ENCODE assay signal across 14 cellular contexts in genomic region chr12:121166356-121166755, GRCh38. TPM values are rescaled to one million over a fixed set of nuclear protein-coding genes. Genes with fewer than 3 reads are reported as not detected.
DNase-seq lines count a peak whose midpoint lies in the region; ATAC-seq and TF ChIP-seq lines count a peak whose summit lies in the region.
"Had no signal": no experiment of that assay in that cellular context is flagged by ENCODE, and none has a peak within 500 bp of the region (broad histone marks: within the 10 kb centered on the region; RNA-seq: fewer than 3 reads in every experiment).

No MANE protein-coding gene starts in this region.

- H2BK15ac ChIP-seq in mesendoderm (replicated peaks; ENCODE audit: low read depth), result no peak overlapping the region

- H2BK120ac ChIP-seq in mesendoderm (ENCODE audit: low read depth, low read length), result no peak overlapping the region

- no peaks in the 10 kb centered on the region for H3K9me3 ChIP-seq in mammary epithelial cell (replicated peaks; ENCODE audit: insufficient read depth, low read length)

- intact Hi-C loops in mammary epithelial cell (cut with micrococcal nuclease), result no loop called here

- no TSS peak for BruUV-seq in mammary epithelial cell (replicated peaks; lab: Mats Ljungman, UMichigan)

- H3K4me1 ChIP-seq in mammary epithelial cell (ENCODE audit: insufficient read depth, low read length) (no peaks in the 10 kb centered on the region), mesendoderm (ENCODE audit: control insufficient read depth, low read depth, low read length) (no peaks in the 10 kb centered on the region)

- H3K27me3 ChIP-seq in mammary epithelial cell (ENCODE audit: insufficient read depth, low read length) (no peaks in the 10 kb centered on the region), mesendoderm (ENCODE audit: insufficient read depth, low read length, poor library complexity) (no peaks in the 10 kb centered on the region)

- DNase-seq in T47D (ENCODE audit: low read depth in 1 of 2, low spot score in 1 of 2) (peak; percentile 19 to 88), mammary epithelial cell (no peak), mesendoderm (peak; percentile 65), omental fat pad (ENCODE audit: low spot score) (no peak), NOMO-1 treated with DMSO at 0.1 percent for 48 hours (lab: John Stamatoyannopoulos, UW; ENCODE audit: unreplicated experiment) (no peak)
- DNase-seq: CD8-positive, alpha-beta memory T cell; DMS 273 treated with DMSO at 0.1 percent for 48 hours; HCEC 1CT; HFFc6 had no signal

- H3K18ac ChIP-seq in mesendoderm (ENCODE audit: low read length), result no peak overlapping the region

- no peak overlapping the region for H2AK5ac ChIP-seq in mesendoderm (ENCODE audit: low read length)

- H3K79me2 ChIP-seq in mammary epithelial cell (ENCODE audit: insufficient read depth, low read length) (no peaks in the 10 kb centered on the region), mesendoderm (ENCODE audit: control insufficient read depth, insufficient read depth, low read length) (no peaks in the 10 kb centered on the region)

- WGBS in mammary epithelial cell (ENCODE audit: low coverage, missing lambda C conversion rate), result 89% methylated on average over 1 of the region's 1 CpG
- WGBS in mesendoderm (ENCODE audit: extremely low coverage, insufficient coverage, low lambda C conversion rate), result no CpG with 5 or more reads among the region's 1 CpG

- no peak overlapping the region for H3K23ac ChIP-seq in mesendoderm (ENCODE audit: low read length)

- H3K4me2 ChIP-seq in mammary epithelial cell (ENCODE audit: insufficient read depth, low read depth, low read length), result no peak overlapping the region
- no peak overlapping the region for H3K4me2 ChIP-seq in mesendoderm (ENCODE audit: low read length)

- TF ChIP-seq CTCF in mammary epithelial cell (conservative IDR thresholded peaks at IDR 0.05 in 1 of 2, IDR thresholded peaks at IDR 0.05 in 1 of 2; ENCODE audit: extremely low read depth in 1 of 2, insufficient read depth in 1 of 2, low read depth in 1 of 2, low read length in 2 of 2), result no peak
- no peak for TF ChIP-seq CTCF in omental fat pad (IDR thresholded peaks at IDR 0.05)

- H3K4me3 ChIP-seq in mammary epithelial cell (replicated peaks in 1 of 3; ENCODE audit: insufficient read depth in 1 of 3, low read depth in 2 of 3, low read length in 3 of 3) (no peak overlapping the region), mesendoderm (ENCODE audit: low read length) (no peak overlapping the region)

- H3K27ac ChIP-seq in mammary epithelial cell (ENCODE audit: insufficient read depth, low read depth, low read length), result no peak overlapping the region
- H3K27ac ChIP-seq in cingulate gyrus (ENCODE audit: low read depth, low read length), result peak overlapping the region; percentile 14
- no peak overlapping the region for H3K27ac ChIP-seq in mesendoderm (ENCODE audit: low read depth, low read length)
- peak overlapping the region; percentile 25 for H3K27ac ChIP-seq in temporal lobe (ENCODE audit: low read depth, low read length)
- H3K27ac ChIP-seq: 22Rv1 had no signal

- in situ Hi-C loops in T47D (cut with HindIII; ENCODE audit: low pct_unique_long_range_greater_than_20kb, low sequenced_read_pairs) (no loop called here), mammary epithelial cell (cut with MboI; ENCODE audit: low sequenced_read_pairs in 2 of 2) (no loop called here)

- ATAC-seq in omental fat pad (ENCODE audit: low FRiP score), result no peak
- no peak for ATAC-seq in HG03439 (IDR thresholded peaks at IDR 0.05; ENCODE audit: unreplicated experiment)

- no peak overlapping the region for H3K4ac ChIP-seq in mesendoderm (ENCODE audit: low read depth, low read length)

- H4K8ac ChIP-seq in mesendoderm (ENCODE audit: low read depth, low read length), result no peak overlapping the region

- no peaks in the 10 kb centered on the region for H4K20me1 ChIP-seq in mammary epithelial cell (ENCODE audit: insufficient read depth, low read length)

- CTCF ChIA-PET in mammary epithelial cell (lab: Charles Lee; ENCODE audit: low non-redundant PET), result no interaction called here

- H3K9ac ChIP-seq in mammary epithelial cell (ENCODE audit: insufficient read depth, low read length) (no peak overlapping the region), mesendoderm (ENCODE audit: low read length) (no peak overlapping the region)

- no peaks in the 10 kb centered on the region for H3K79me1 ChIP-seq in mesendoderm (ENCODE audit: low read length)

- H2BK5ac ChIP-seq in mesendoderm (ENCODE audit: low read length), result no peak overlapping the region

- H2AFZ ChIP-seq in mammary epithelial cell (ENCODE audit: low read depth, low read length), result no peak overlapping the region

- no peak overlapping the region for H4K5ac ChIP-seq in mesendoderm (ENCODE audit: low read length)

- H3K56ac ChIP-seq in mesendoderm (ENCODE audit: low read length), result no peak overlapping the region

- H3K36me3 ChIP-seq in mammary epithelial cell (ENCODE audit: insufficient read depth, low read length), result no peaks in the 10 kb centered on the region
- no peaks in the 10 kb centered on the region for H3K36me3 ChIP-seq in mesendoderm (ENCODE audit: control insufficient read depth, insufficient read depth, low read length)

- dilution Hi-C loops in mammary epithelial cell (cut with HindIII; ENCODE audit: low sequenced_read_pairs), result no loop called here

RNA-seq across cellular contexts. Expression of gene P2RX7, which starts 33.7 kb away (rescaled TPM):
- total RNA-seq in mammary epithelial cell (under 1 TPM; 0.17 to 0.49 TPM), temporal lobe (1.7 TPM), omental fat pad (1 to 10 TPM; 2.4 to 8.6 (median 5.6) TPM)
- 0.26 TPM for polyA plus RNA-seq in mammary epithelial cell
- polyA minus RNA-seq in mammary epithelial cell, result 28.1 TPM
- 0.18 TPM for polyA plus RNA-seq in mesendoderm (2013, experiment 1 of 2)
- 0.21 TPM for polyA plus RNA-seq in mesendoderm (2013, experiment 2 of 2)
- total RNA-seq: G401 had no signal

RNA-seq across cellular contexts. Expression of gene P2RX4, which starts 43.6 kb away (rescaled TPM):
- 1 to 10 TPM; 5.0 to 5.4 TPM for total RNA-seq in mammary epithelial cell
- polyA plus RNA-seq in mammary epithelial cell, result 3.3 TPM
- 14.1 TPM for polyA minus RNA-seq in mammary epithelial cell
- polyA plus RNA-seq in mesendoderm (2013, experiment 1 of 2), result 6.0 TPM
- polyA plus RNA-seq in mesendoderm (2013, experiment 2 of 2), result 6.6 TPM
- 3.7 TPM for total RNA-seq in temporal lobe
- total RNA-seq in omental fat pad, result 100 to 1,000 TPM in 1 of 4 donors, 10 to 100 TPM in 3; 46.3 to 107 (median 65.3) TPM

Comparison
In these comparisons a context has a peak if more than half of its experiments do, and no peak if none do; other contexts are left out.
1. DNase-seq: peak in T47D (2 of 2) and mesendoderm (single experiment); none in mammary epithelial cell (single experiment), omental fat pad (single experiment) and NOMO-1 treated with DMSO at 0.1 percent for 48 hours (single experiment).
2. H3K27ac ChIP-seq: peak in cingulate gyrus (single experiment) and temporal lobe (single experiment); none in mammary epithelial cell (single experiment) and mesendoderm (single experiment).
3. RNA of gene P2RX4, which starts 43.6 kb away (total RNA-seq): 46.3 to 107 TPM in omental fat pad; 5.0 to 5.4 TPM in mammary epithelial cell and 3.7 TPM in temporal lobe (single experiment); every median in the first group is over 4 times any median in the second.